9 cellular contexts compared by ENCODE assay signal in the genomic region with DNA sequence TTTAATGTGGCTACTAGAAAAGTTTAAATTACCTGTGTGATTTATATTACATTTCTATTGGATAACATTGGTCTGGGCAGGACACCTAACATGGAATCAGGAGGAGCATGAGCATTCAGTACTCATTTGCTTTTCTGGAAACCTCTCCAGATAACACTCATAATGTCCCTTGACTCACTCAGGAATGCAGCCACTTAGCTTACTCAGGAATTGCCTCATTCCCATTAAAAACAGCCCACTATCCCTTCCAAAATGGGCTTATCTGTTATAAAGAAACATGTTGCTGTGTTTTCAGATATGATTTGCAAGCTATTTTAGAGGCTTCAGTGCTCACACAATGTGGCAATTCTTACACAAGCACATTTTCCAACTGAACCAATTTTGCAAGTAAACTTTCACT. TPM values are rescaled to one million over a fixed set of nuclear protein-coding genes. Genes with fewer than 3 reads are reported as not detected.
DNase-seq lines count a peak whose midpoint lies in the region; ATAC-seq lines count a peak whose summit lies in the region.
"Had no signal": no experiment of that assay in that cellular context is flagged by ENCODE, and none has a peak within 500 bp of the region (broad histone marks: within the 10 kb centered on the region; RNA-seq: fewer than 3 reads in every experiment).

No MANE protein-coding gene starts in this region.

- no peak overlapping the region for H3K9ac ChIP-seq in duodenal mucosa (ENCODE audit: low read depth in 1 of 2, low read length in 2 of 2)

- POLR2A ChIA-PET in T-cell (lab: Charles Lee): no interaction called here

- H3K4me1 ChIP-seq in ACC112 (ENCODE audit: control insufficient read depth, insufficient read depth, low read length, unreplicated experiment): peaks cover 58% of the 10 kb centered on the region
- H3K4me1 ChIP-seq in duodenal mucosa (ENCODE audit: control insufficient read depth in 1 of 2, insufficient read depth in 2 of 2, low read length in 2 of 2): no peaks in the 10 kb centered on the region

- H3K27ac ChIP-seq in ACC112 (ENCODE audit: low read depth, low read length) (peak overlapping the region; percentile 97), duodenal mucosa (ENCODE audit: low read depth, low read length) (peak overlapping the region; percentile 59)

- H3K9me3 Mint-ChIP-seq in T-cell: no peaks in the 10 kb centered on the region

- no peaks in the 10 kb centered on the region for H3K27me3 ChIP-seq in ACC112 (ENCODE audit: insufficient read depth, low read length)
- H3K27me3 ChIP-seq in duodenal mucosa (ENCODE audit: control insufficient read depth in 1 of 2, insufficient read depth in 2 of 2, low read length in 2 of 2): no peaks in the 10 kb centered on the region

- no peak overlapping the region for H3K4me3 Mint-ChIP-seq in T-cell

- H2AFZ ChIP-seq in ACC112 (ENCODE audit: low read length, unreplicated experiment): no peak overlapping the region

- H3K36me3 ChIP-seq in ACC112 (ENCODE audit: insufficient read depth, low read length) (0 out of 2 replicates have a peak, but pooled peaks cover 7% of the 10 kb centered on the region), duodenal mucosa (ENCODE audit: control insufficient read depth in 1 of 2, insufficient read depth in 2 of 2, low read length in 2 of 2) (no peaks in the 10 kb centered on the region)

- H3K4me3 ChIP-seq in ACC112 (ENCODE audit: low read depth, low read length): peak overlapping the region; percentile 55; the same call in 1 of the 2 replicates
- H3K4me3 ChIP-seq in duodenal mucosa (ENCODE audit: low read depth in 1 of 2, low read length in 2 of 2): no peak overlapping the region

- H3K27me3 Mint-ChIP-seq in T-cell: no peaks in the 10 kb centered on the region

- H3K27ac Mint-ChIP-seq in T-cell: no peak overlapping the region

- no peaks in the 10 kb centered on the region for H3K9me3 ChIP-seq in duodenal mucosa (ENCODE audit: control insufficient read depth in 1 of 2, low read length in 2 of 2)

- ATAC-seq in HG03565 (IDR thresholded peaks at IDR 0.05; ENCODE audit: unreplicated experiment) (no peak), T-cell (replicated peaks in 1 of 4) (no peak)

- H3K79me2 ChIP-seq in ACC112 (ENCODE audit: control insufficient read depth, insufficient read depth, low read length, unreplicated experiment): peaks cover 63% of the 10 kb centered on the region

- H3K4me1 Mint-ChIP-seq in T-cell: peaks cover 0 to 3% (median 0%) of the 10 kb centered on the region in 3 donors

- peak; percentile 56 for DNase-seq in LoVo (ENCODE audit: low spot score)
- DNase-seq in lung microvascular endothelial cell (ENCODE audit: low read depth in 2 of 2): peak; percentile 64 to 86
- DNase-seq in mucosa of gallbladder (ENCODE audit: low spot score): no peak
- DNase-seq in activated naive CD4-positive, alpha-beta T cell (lab: John Stamatoyannopoulos, UW): no peak
- DNase-seq in T-cell: no peak
- DNase-seq: NCI-H1930 had no signal

- H3K36me3 Mint-ChIP-seq in T-cell: peaks cover 9% of the 10 kb centered on the region

- CTCF ChIA-PET in T-cell (lab: Charles Lee): no interaction called here

RNA-seq across cellular contexts. Expression of gene GBE1, which starts 17.1 kb away (rescaled TPM):
- total RNA-seq in lung microvascular endothelial cell (56.0 and 63.4 TPM in 2 replicates), mucosa of gallbladder (17.2 TPM), T-cell (1 to 10 TPM; 8.1 to 9.2 (median 8.7) TPM)

Comparison
In these comparisons a context has a peak if more than half of its experiments do, and no peak if none do; other contexts are left out.
1. DNase-seq: peak in LoVo (single experiment) and lung microvascular endothelial cell (2 of 2); none in mucosa of gallbladder (single experiment), activated naive CD4-positive, alpha-beta T cell (0 of 4) and T-cell (0 of 34).